In the genomic region with DNA sequence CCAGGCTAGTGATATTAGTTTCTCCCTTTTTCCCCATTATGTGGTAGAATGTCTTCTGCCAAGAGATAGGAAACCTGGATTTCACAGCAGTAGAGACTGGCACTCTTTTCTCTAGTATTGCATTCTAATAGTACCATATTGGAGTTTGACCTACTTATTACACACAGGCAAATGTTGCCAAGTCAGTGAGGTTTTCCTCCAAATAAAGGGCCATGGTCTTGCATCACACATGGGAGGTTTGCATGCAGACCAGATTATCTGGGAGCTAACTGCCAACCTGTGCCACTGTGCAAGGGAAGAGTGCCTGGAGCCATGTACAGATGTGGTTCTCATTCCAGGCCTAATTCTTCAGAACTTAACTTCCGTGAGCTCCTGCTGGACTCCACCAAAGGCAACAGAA, we compare ENCODE assay signal across 13 cellular contexts.
A peak's percentile ranks its signal among the peaks of the same experiment; 100 is the strongest.
DNase-seq lines count a peak whose midpoint lies in the region; ATAC-seq and TF ChIP-seq lines count a peak whose summit lies in the region.
"Had no signal": no experiment of that assay in that cellular context is flagged by ENCODE, and none has a peak within 500 bp of the region (broad histone marks: within the 10 kb centered on the region; RNA-seq: fewer than 3 reads in every experiment).

No MANE protein-coding gene starts in this region.

- H4K20me1 ChIP-seq in GM23338 (replicated peaks; ENCODE audit: insufficient read depth) = no peaks in the 10 kb centered on the region

- H3K4me1 ChIP-seq in GM23338 (ENCODE audit: insufficient read depth) = no peaks in the 10 kb centered on the region; the same call in 1 of the 2 replicates
- peaks cover 54% of the 10 kb centered on the region for H3K4me1 ChIP-seq in psoas muscle
- peaks cover 0 to 33% (median 16%) of the 10 kb centered on the region in 4 donors for H3K4me1 ChIP-seq in sigmoid colon
- H3K4me1 ChIP-seq: BLaER1 treated with 17β-estradiol and CSF1 and Interleukin-3, amounts not matched to agents 10 nM and 100 nM; HAP-1 had no signal

- H3K4me1 Mint-ChIP-seq in GM23338 = peaks cover 23% of the 10 kb centered on the region

- intact Hi-C loops in psoas muscle (cut with DNase I) = no loop called here
- intact Hi-C loops in sigmoid colon (cut with DNase I) = no loop called here

- no peak for TF ChIP-seq CTCF in GM23338 (conservative IDR thresholded peaks at IDR 0.05; ENCODE audit: low read depth in 2 of 2)
- no peak for TF ChIP-seq CTCF in fibroblast of the aortic adventitia (IDR thresholded peaks at IDR 0.05; ENCODE audit: insufficient read depth, low read length)
- TF ChIP-seq CTCF in psoas muscle (IDR thresholded peaks at IDR 0.05) = no peak
- TF ChIP-seq CTCF in sigmoid colon (IDR thresholded peaks at IDR 0.05) = no peak

- no peak overlapping the region for H3K4me3 ChIP-seq in GM23338
- no peak overlapping the region for H3K4me3 ChIP-seq in fibroblast of the aortic adventitia (ENCODE audit: low read depth, low read length)
- no peak overlapping the region for H3K4me3 ChIP-seq in psoas muscle
- no peak overlapping the region for H3K4me3 ChIP-seq in sigmoid colon
- H3K4me3 ChIP-seq: BLaER1 treated with 17β-estradiol and CSF1 and Interleukin-3, amounts not matched to agents 10 nM and 100 nM; HAP-1; SJSA1 had no signal

- H3F3A ChIP-seq in GM23338 (replicated peaks; ENCODE audit: low read depth) = no peaks in the 10 kb centered on the region

- H3K36me3 ChIP-seq in GM23338 (ENCODE audit: insufficient read depth) (no peaks in the 10 kb centered on the region; the same call in 1 of the 2 replicates), psoas muscle (ENCODE audit: insufficient read depth in 1 of 2, low read depth in 1 of 2) (peaks cover 0 to 16% of the 10 kb centered on the region in 2 donors), sigmoid colon (peaks cover 0 to 8% (median 2%) of the 10 kb centered on the region in 4 donors)
- H3K36me3 ChIP-seq: HAP-1 had no signal

- H3K36me3 Mint-ChIP-seq in GM23338 (ENCODE audit: low read depth) = no peaks in the 10 kb centered on the region; the same call in 2 of the 3 replicates

- peaks cover 6% of the 10 kb centered on the region; the same call in 1 of the 2 replicates for H3K79me2 ChIP-seq in GM23338 (replicated peaks; ENCODE audit: insufficient read depth)

- DNase-seq in GM23338 (ENCODE audit: low spot score) = no peak
- DNase-seq in RPMI7951 (ENCODE audit: low read depth) = peak; percentile 76
- peak; percentile 53 for DNase-seq in fibroblast of the aortic adventitia (ENCODE audit: low read depth)
- DNase-seq in psoas muscle = peak in 1 of 2 donors; percentile 48
- DNase-seq in sigmoid colon = no peak
- DNase-seq in iPS-NIHi11 (ENCODE audit: low spot score) = no peak
- no peak for DNase-seq in COLO829 (ENCODE audit: low spot score)
- DNase-seq: Karpas-422, NCI-H187 treated with DMSO at 0.1 percent for 48 hours, NCI-H446 treated with DMSO at 0.1 percent for 48 hours had no signal

- ATAC-seq in GM23338 (no peak), psoas muscle (peak; percentile 68 to 87 (median 79))

- no peak overlapping the region for H3K4me2 ChIP-seq in GM23338
- H3K4me2 ChIP-seq: BLaER1 treated with 17β-estradiol and CSF1 and Interleukin-3, amounts not matched to agents 10 nM and 100 nM had no signal

- no peaks in the 10 kb centered on the region for H3K27me3 Mint-ChIP-seq in GM23338 (ENCODE audit: insufficient read depth, low read depth, poor library complexity)

- H3K27ac ChIP-seq in GM23338 (ENCODE audit: low read depth) = no peak overlapping the region
- peak overlapping the region; percentile 77 for H3K27ac ChIP-seq in psoas muscle
- no peak overlapping the region for H3K27ac ChIP-seq in sigmoid colon
- H3K27ac ChIP-seq: BLaER1 treated with 17β-estradiol and CSF1 and Interleukin-3, amounts not matched to agents 10 nM and 100 nM; SJSA1 had no signal

- no peak for TF ChIP-seq POLR2A in sigmoid colon (IDR thresholded peaks at IDR 0.05)

- no peak overlapping the region for H3K4me3 Mint-ChIP-seq in GM23338

- no peaks in the 10 kb centered on the region for H3K27me3 ChIP-seq in GM23338 (ENCODE audit: insufficient read depth)
- H3K27me3 ChIP-seq in psoas muscle (ENCODE audit: insufficient read depth in 3 of 3, low read length in 2 of 3) = no peaks in the 10 kb centered on the region
- no peaks in the 10 kb centered on the region for H3K27me3 ChIP-seq in sigmoid colon
- H3K27me3 ChIP-seq: BLaER1 treated with 17β-estradiol and CSF1 and Interleukin-3, amounts not matched to agents 10 nM and 100 nM; SJSA1 had no signal

- 28 to 55% (median 42%) methylated on average over 1 of the region's 1 CpG for WGBS in psoas muscle, 3 donors
- 97 to 99% methylated on average over 1 of the region's 1 CpG for WGBS in sigmoid colon, 2 donors

- no peaks in the 10 kb centered on the region for H3K9me3 Mint-ChIP-seq in GM23338

- 0 out of 2 replicates have a peak overlapping the region, but pooled peaks have one; percentile 20 for H3K27ac Mint-ChIP-seq in GM23338

- no peaks in the 10 kb centered on the region for H3K9me2 ChIP-seq in GM23338 (ENCODE audit: insufficient read depth)

- no peak overlapping the region for H2AFZ ChIP-seq in GM23338

- no peak for TF ChIP-seq EP300 in sigmoid colon (IDR thresholded peaks at IDR 0.05)

- H3K9me3 ChIP-seq in psoas muscle (no peaks in the 10 kb centered on the region), sigmoid colon (no peaks in the 10 kb centered on the region)
- H3K9me3 ChIP-seq: BLaER1 treated with 17β-estradiol and CSF1 and Interleukin-3, amounts not matched to agents 10 nM and 100 nM; HAP-1; SJSA1 had no signal

TF ChIP-seq in GM23338, 12 proteins besides CTCF, POLR2A, EP300 and RAD21 (continues in another document):
- TF ChIP-seq EZH2 (IDR thresholded peaks at IDR 0.05; ENCODE audit: low read depth, unreplicated experiment) (no peak), ZNF462 (CRISPR knock-in tag; IDR thresholded peaks at IDR 0.05) (no peak), NANOG (IDR thresholded peaks at IDR 0.05; ENCODE audit: borderline replicate concordance) (no peak)
- TF ChIP-seq, protein P1, sequence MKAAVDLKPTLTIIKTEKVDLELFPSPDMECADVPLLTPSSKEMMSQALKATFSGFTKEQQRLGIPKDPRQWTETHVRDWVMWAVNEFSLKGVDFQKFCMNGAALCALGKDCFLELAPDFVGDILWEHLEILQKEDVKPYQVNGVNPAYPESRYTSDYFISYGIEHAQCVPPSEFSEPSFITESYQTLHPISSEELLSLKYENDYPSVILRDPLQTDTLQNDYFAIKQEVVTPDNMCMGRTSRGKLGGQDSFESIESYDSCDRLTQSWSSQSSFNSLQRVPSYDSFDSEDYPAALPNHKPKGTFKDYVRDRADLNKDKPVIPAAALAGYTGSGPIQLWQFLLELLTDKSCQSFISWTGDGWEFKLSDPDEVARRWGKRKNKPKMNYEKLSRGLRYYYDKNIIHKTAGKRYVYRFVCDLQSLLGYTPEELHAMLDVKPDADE (IDR thresholded peaks at IDR 0.05) = no peak

Comparison
In these comparisons a context has a peak if more than half of its experiments do, and no peak if none do; other contexts are left out.
1. DNase-seq: peak in RPMI7951 (single experiment) and fibroblast of the aortic adventitia (single experiment); none in GM23338 (single experiment), sigmoid colon (single experiment), iPS-NIHi11 (single experiment) and COLO829 (single experiment).